In genomic region chr9:38424918-38425317, GRCh38 we compare ENCODE assay signal across 1 cellular context.
TF ChIP-seq lines count a peak whose summit lies in the region.

No MANE protein-coding gene starts in this region.

TF ChIP-seq in H1, 55 proteins besides CTCF, POLR2A, EP300 and RAD21:
- TF ChIP-seq BRCA1 (IDR thresholded peaks at IDR 0.05; ENCODE audit: low read depth, low read length) (no peak), CHD7 (IDR thresholded peaks at IDR 0.05; ENCODE audit: insufficient replicate concordance, low read length) (no peak), ATF2 (IDR thresholded peaks at IDR 0.05; ENCODE audit: low read length) (no peak), HDAC2 (IDR thresholded peaks at IDR 0.05; ENCODE audit: borderline replicate concordance in 1 of 2, low read depth in 2 of 2, low read length in 2 of 2) (no peak), EZH2 (IDR thresholded peaks at IDR 0.05; ENCODE audit: low read depth, low read length, severe bottlenecking) (peak; percentile 2), MAX (IDR thresholded peaks at IDR 0.05) (no peak)
TF ChIP-seq in H1: peak in this region for 1.
